15 cellular contexts compared by ENCODE assay signal in the genomic region with DNA sequence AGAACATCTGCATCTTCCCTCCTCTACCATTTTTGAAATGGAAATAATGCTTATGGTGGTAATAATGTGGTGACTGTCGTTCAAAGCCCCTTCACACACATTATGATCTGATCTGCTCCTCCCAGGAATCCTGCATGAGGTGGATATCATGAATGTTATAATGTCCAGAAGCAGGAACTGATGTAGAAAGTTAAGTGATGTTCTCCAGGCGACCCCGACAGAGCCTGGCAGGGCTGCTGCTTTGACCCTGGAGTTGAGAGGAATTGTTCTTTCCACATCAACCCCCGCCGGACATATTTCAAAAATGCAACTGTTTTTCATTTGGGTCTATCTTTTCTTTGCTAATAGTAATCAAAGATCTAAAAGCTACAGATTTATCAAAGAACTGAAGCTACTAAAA.
A peak's percentile ranks its signal among the peaks of the same experiment; 100 is the strongest.
DNase-seq lines count a peak whose midpoint lies in the region; ATAC-seq, FAIRE-seq and TF ChIP-seq lines count a peak whose summit lies in the region.
"Had no signal": no experiment of that assay in that cellular context is flagged by ENCODE, and none has a peak within 500 bp of the region (broad histone marks: within the 10 kb centered on the region; RNA-seq: fewer than 3 reads in every experiment).

No MANE protein-coding gene starts in this region.

- FAIRE-seq in K562 (lab: Jason Lieb, UNC): no peak
- FAIRE-seq: A204.1, D721Med, GM12892 had no signal

- H3K23ac ChIP-seq in mesendoderm (ENCODE audit: low read length): no peak overlapping the region

- TF ChIP-seq RAD21 in K562 (CRISPR knock-in tag; conservative IDR thresholded peaks at IDR 0.05 in 1 of 2, IDR thresholded peaks at IDR 0.05 in 1 of 2): no peak

- TF ChIP-seq EP300 in K562 (IDR thresholded peaks at IDR 0.05; ENCODE audit: low read length): no peak

- peak overlapping the region; percentile 16 for H3K4ac ChIP-seq in mesendoderm (ENCODE audit: low read depth, low read length)

- H3K79me1 ChIP-seq in mesendoderm (ENCODE audit: low read length): no peaks in the 10 kb centered on the region

- no peak overlapping the region for H4K8ac ChIP-seq in mesendoderm (ENCODE audit: low read depth, low read length)

- CTCF ChIA-PET in K562 (lab: Yijun Ruan, JAX; ENCODE audit: low intra/inter-chr PET ratio): no interaction called here

- H3K9ac ChIP-seq in Karpas-422 (ENCODE audit: low read length): no peak overlapping the region
- H3K9ac ChIP-seq in K562 (ENCODE audit: insufficient read depth in 1 of 2, low read depth in 2 of 2, low read length in 2 of 2): no peak overlapping the region
- H3K9ac ChIP-seq in mesendoderm (ENCODE audit: low read length): no peak overlapping the region

- H3K9me3 ChIP-seq in Karpas-422 (ENCODE audit: low read length): no peaks in the 10 kb centered on the region
- H3K9me3 ChIP-seq in K562 (replicated peaks; ENCODE audit: control insufficient read depth, insufficient read depth, low read depth, low read length): no peaks in the 10 kb centered on the region
- H3K9me3 ChIP-seq in upper lobe of right lung: no peaks in the 10 kb centered on the region
- H3K9me3 ChIP-seq: Caco-2, HAP-1 had no signal

- H3K4me2 ChIP-seq in Karpas-422 (ENCODE audit: low read depth, low read length, poor library complexity, severe bottlenecking) (peak overlapping the region; percentile 66), K562 (ENCODE audit: insufficient read depth, low read length) (no peak overlapping the region), mesendoderm (ENCODE audit: low read length) (no peak overlapping the region)

- H4K20me1 ChIP-seq in Karpas-422 (ENCODE audit: insufficient read depth, low read depth, low read length): no peaks in the 10 kb centered on the region
- no peaks in the 10 kb centered on the region for H4K20me1 ChIP-seq in K562 (replicated peaks; ENCODE audit: control insufficient read depth, insufficient read depth, low read length)

- TF ChIP-seq CTCF in K562 (IDR thresholded peaks at IDR 0.05 in 2 of 3, conservative IDR thresholded peaks at IDR 0.05 in 1 of 3; ENCODE audit: insufficient read depth in 2 of 3, low read depth in 1 of 3, low read length in 3 of 3) (no peak), GM13976 (IDR thresholded peaks at IDR 0.05; ENCODE audit: borderline replicate concordance, control extremely low read depth, extremely low read depth, insufficient read depth, missing control alignments) (no peak), upper lobe of right lung (IDR thresholded peaks at IDR 0.05) (no peak)

- no peak for ATAC-seq in K562
- no peak for ATAC-seq in activated CD4-positive, CD25-positive, alpha-beta regulatory T cell treated with anti-CD3 and anti-CD28 coated beads, Interleukin-2, amount 50 U/mL, for 24 hours
- ATAC-seq in upper lobe of right lung: no peak

- H2AFZ ChIP-seq in Karpas-422 (ENCODE audit: low read length): no peak overlapping the region
- H2AFZ ChIP-seq in K562 (ENCODE audit: low read depth, low read length): no peak overlapping the region

- H3K56ac ChIP-seq in mesendoderm (ENCODE audit: low read length): no peak overlapping the region

- no peak overlapping the region for H3K18ac ChIP-seq in mesendoderm (ENCODE audit: low read length)

- no peak for TF ChIP-seq POLR2A in K562 (conservative IDR thresholded peaks at IDR 0.05)

- in situ Hi-C loops in K562 (cut with MboI): no loop called here
- in situ Hi-C loops in GM13976 (cut with MboI; ENCODE audit: low sequenced_read_pairs, unreplicated experiment): no loop called here

- no peak overlapping the region for H2BK15ac ChIP-seq in mesendoderm (replicated peaks; ENCODE audit: low read depth)

- intact Hi-C loops in K562 (cut with micrococcal nuclease) (no loop called here), upper lobe of right lung (cut with DNase I) (no loop called here)

- no peak overlapping the region for H4K5ac ChIP-seq in mesendoderm (ENCODE audit: low read length)

- no peaks in the 10 kb centered on the region for H3K9me2 ChIP-seq in Karpas-422 (replicated peaks; ENCODE audit: insufficient read depth, low read length)

- no peaks in the 10 kb centered on the region for H3K9me1 ChIP-seq in K562 (ENCODE audit: control insufficient read depth, insufficient read depth, low read length)

- H3K4me3 ChIP-seq in Karpas-422 (ENCODE audit: low read length) (no peak overlapping the region), K562 (no peak overlapping the region), mesendoderm (ENCODE audit: low read length) (no peak overlapping the region), upper lobe of right lung (no peak overlapping the region)
- H3K4me3 ChIP-seq: HAP-1 had no signal

- DNase-seq in Karpas-422 (no peak), K562 (ENCODE audit: extremely low read depth in 1 of 4, low spot score in 3 of 4) (no peak), mesendoderm (no peak), GM13976 (ENCODE audit: low spot score) (no peak), upper lobe of right lung (no peak)
- DNase-seq: ACHN; Caco-2; CD4-positive, alpha-beta T cell; GDM1 had no signal

- no peaks in the 10 kb centered on the region for H3K27me3 ChIP-seq in Karpas-422 (ENCODE audit: low read length)
- H3K27me3 ChIP-seq in K562 (ENCODE audit: control insufficient read depth in 2 of 2, insufficient read depth in 2 of 2, low read length in 2 of 2): peaks cover 21 to 35% of the 10 kb centered on the region in 2 experiments; a peak in 4 of 5 replicates
- H3K27me3 ChIP-seq in mesendoderm (ENCODE audit: insufficient read depth, low read length, poor library complexity): no peaks in the 10 kb centered on the region
- H3K27me3 ChIP-seq in upper lobe of right lung: no peaks in the 10 kb centered on the region

- WGBS in K562 (ENCODE audit: insufficient coverage, low coverage, missing lambda C conversion rate): 1% methylated on average over 5 of the region's 5 CpGs
- WGBS in mesendoderm (ENCODE audit: extremely low coverage, insufficient coverage, low lambda C conversion rate): no CpG with 5 or more reads among the region's 5 CpGs

- H2BK120ac ChIP-seq in mesendoderm (ENCODE audit: low read depth, low read length): no peak overlapping the region

- H3K36me3 ChIP-seq in Karpas-422 (ENCODE audit: insufficient read depth, low read length) (no peaks in the 10 kb centered on the region), K562 (ENCODE audit: control insufficient read depth, insufficient read depth, low read length) (no peaks in the 10 kb centered on the region), mesendoderm (ENCODE audit: control insufficient read depth, insufficient read depth, low read length) (no peaks in the 10 kb centered on the region), upper lobe of right lung (no peaks in the 10 kb centered on the region)
- H3K36me3 ChIP-seq: HAP-1 had no signal

- H3K79me2 ChIP-seq in Karpas-422 (ENCODE audit: low read length): no peaks in the 10 kb centered on the region
- H3K79me2 ChIP-seq in K562 (ENCODE audit: control insufficient read depth, insufficient read depth, low read length): no peaks in the 10 kb centered on the region
- H3K79me2 ChIP-seq in mesendoderm (ENCODE audit: control insufficient read depth, insufficient read depth, low read length): no peaks in the 10 kb centered on the region

- no peak overlapping the region for H2AK5ac ChIP-seq in mesendoderm (ENCODE audit: low read length)

- H3K27ac ChIP-seq in Karpas-422 (ENCODE audit: low read length): peak overlapping the region; percentile 93; the same call in 1 of the 2 replicates
- H3K27ac ChIP-seq in K562 (ENCODE audit: extremely low read depth, low read depth, low read length): no peak overlapping the region
- H3K27ac ChIP-seq in mesendoderm (ENCODE audit: low read depth, low read length): no peak overlapping the region
- no peak overlapping the region for H3K27ac ChIP-seq in upper lobe of right lung
- H3K27ac ChIP-seq: C4-2B had no signal

- POLR2A ChIA-PET in K562 (lab: Yijun Ruan, JAX): interaction anchor here (1.2 kb wide), 1 partner anchor 94 kb away, joined by 3 read pairs; no protein-coding TSS in a partner anchor

- H3K4me1 ChIP-seq in Karpas-422 (ENCODE audit: low read length) (peaks cover 73% of the 10 kb centered on the region), K562 (replicated peaks in 1 of 2; ENCODE audit: control insufficient read depth in 2 of 2, insufficient read depth in 2 of 2, low read length in 2 of 2) (no peaks in the 10 kb centered on the region), mesendoderm (ENCODE audit: control insufficient read depth, low read depth, low read length) (no peaks in the 10 kb centered on the region), upper lobe of right lung (no peaks in the 10 kb centered on the region)
- H3K4me1 ChIP-seq: Caco-2, HAP-1 had no signal

- no TSS peak for BruUV-seq in K562 (replicated peaks; lab: Mats Ljungman, UMichigan)

- H2BK5ac ChIP-seq in mesendoderm (ENCODE audit: low read length): no peak overlapping the region

TF ChIP-seq in K562, 482 proteins besides CTCF, POLR2A, EP300 and RAD21:
- TF ChIP-seq CBX2 (IDR thresholded peaks at IDR 0.05; ENCODE audit: insufficient read depth, low read length, poor library complexity, severe bottlenecking) (peak; percentile 57), RBFOX2 (IDR thresholded peaks at IDR 0.05; ENCODE audit: low read depth, low read length) (no peak)
